1 cellular context compared by ENCODE assay signal in genomic region chr19:1478934-1479707, GRCh38.
TF ChIP-seq lines count a peak whose summit lies in the region.

C19orf25 (minus strand) TSS chr19:1479215; CDS start chr19:1478903, 312 bp downstream.

TF ChIP-seq in HepG2, 621 proteins besides CTCF, POLR2A, EP300 and RAD21 (continued from another document and continues in another):
- TF ChIP-seq CSRNP2 (CRISPR knock-in tag; conservative IDR thresholded peaks at IDR 0.05; ENCODE audit: low read depth) (no peak), PAXIP1 (CRISPR knock-in tag; conservative IDR thresholded peaks at IDR 0.05) (peak; percentile 50), BRD4 (CRISPR knock-in tag; IDR thresholded peaks at IDR 0.05) (no peak), ZNF264 (CRISPR knock-in tag; IDR thresholded peaks at IDR 0.05) (no peak), CBX2 (IDR thresholded peaks at IDR 0.05; ENCODE audit: low read depth, low read length) (no peak), CBX2 (CRISPR knock-in tag; IDR thresholded peaks at IDR 0.05; ENCODE audit: low read depth) (no peak), KAT7 (CRISPR knock-in tag; IDR thresholded peaks at IDR 0.05; ENCODE audit: borderline replicate concordance) (no peak), THYN1 (CRISPR knock-in tag; IDR thresholded peaks at IDR 0.05; ENCODE audit: borderline replicate concordance, low read depth) (no peak), NBN (conservative IDR thresholded peaks at IDR 0.05) (no peak), HNRNPLL (IDR thresholded peaks at IDR 0.05; ENCODE audit: low read depth, low read length, poor library complexity, severe bottlenecking) (peak; percentile 84), ZNF577 (CRISPR knock-in tag; IDR thresholded peaks at IDR 0.05; ENCODE audit: borderline replicate concordance, low read depth) (no peak), DNMT3B (CRISPR knock-in tag; conservative IDR thresholded peaks at IDR 0.05) (0 out of 2 replicates have a peak, but pooled peaks have one; percentile 28), SSRP1 (CRISPR knock-in tag; IDR thresholded peaks at IDR 0.05) (peak; percentile 64; the same call in 1 of the 2 replicates), AHR (CRISPR knock-in tag; IDR thresholded peaks at IDR 0.05) (no peak), ZSCAN31 (CRISPR knock-in tag; IDR thresholded peaks at IDR 0.05; ENCODE audit: low read depth) (peak; percentile 44; the same call in 1 of the 2 replicates), ISX (CRISPR knock-in tag; conservative IDR thresholded peaks at IDR 0.05) (no peak), KLF13 (CRISPR knock-in tag; IDR thresholded peaks at IDR 0.05) (0 out of 2 replicates have a peak, but pooled peaks have one; percentile 27), ZNF574 (CRISPR knock-in tag; IDR thresholded peaks at IDR 0.05) (peak; percentile 84), RNF2 (conservative IDR thresholded peaks at IDR 0.05; ENCODE audit: low read depth) (peak; percentile 81), RCOR2 (CRISPR knock-in tag; IDR thresholded peaks at IDR 0.05) (peak; percentile 96), ZGPAT (CRISPR knock-in tag; IDR thresholded peaks at IDR 0.05) (peak; percentile 76), ZNF550 (CRISPR knock-in tag; IDR thresholded peaks at IDR 0.05; ENCODE audit: borderline replicate concordance) (no peak), PRMT3 (CRISPR knock-in tag; IDR thresholded peaks at IDR 0.05; ENCODE audit: borderline replicate concordance, low read depth) (no peak), ZKSCAN1 (IDR thresholded peaks at IDR 0.05; ENCODE audit: low read length) (peak; percentile 91), ZSCAN21 (CRISPR knock-in tag; IDR thresholded peaks at IDR 0.05; ENCODE audit: borderline replicate concordance) (no peak), HDAC2 (CRISPR knock-in tag; IDR thresholded peaks at IDR 0.05) (peak; percentile 68), MYNN (CRISPR knock-in tag; IDR thresholded peaks at IDR 0.05; ENCODE audit: low read depth) (no peak), KLF6 (CRISPR knock-in tag; IDR thresholded peaks at IDR 0.05) (peak; percentile 34; the same call in 1 of the 2 replicates), ZNF569 (CRISPR knock-in tag; IDR thresholded peaks at IDR 0.05; ENCODE audit: borderline replicate concordance) (no peak), GATA4 (IDR thresholded peaks at IDR 0.05; ENCODE audit: borderline replicate concordance, low read depth) (no peak), ZNF652 (CRISPR knock-in tag; IDR thresholded peaks at IDR 0.05; ENCODE audit: borderline replicate concordance, low read depth) (peak; percentile 16; the same call in 1 of the 2 replicates), ZHX1 (CRISPR knock-in tag; IDR thresholded peaks at IDR 0.05; ENCODE audit: low read depth) (0 out of 2 replicates have a peak, but pooled peaks have one; percentile 46), ZIK1 (CRISPR knock-in tag; IDR thresholded peaks at IDR 0.05; ENCODE audit: borderline replicate concordance, low read depth) (no peak; the same call in 1 of the 2 replicates), BRCA1 (CRISPR knock-in tag; IDR thresholded peaks at IDR 0.05) (no peak), SPEN (CRISPR knock-in tag; IDR thresholded peaks at IDR 0.05; ENCODE audit: low read depth) (peak; percentile 74), ZNF749 (CRISPR knock-in tag; IDR thresholded peaks at IDR 0.05; ENCODE audit: borderline replicate concordance) (no peak), TFAP4 (IDR thresholded peaks at IDR 0.05; ENCODE audit: borderline replicate concordance, low read depth) (0 out of 2 replicates have a peak, but pooled peaks have one; percentile 2), PCBP2 (optimal IDR thresholded peaks at IDR 0.05; ENCODE audit: low read depth, low read length, poor library complexity, severe bottlenecking) (no peak), ATF7 (IDR thresholded peaks at IDR 0.05) (no peak), ATF7 (CRISPR knock-in tag; IDR thresholded peaks at IDR 0.05) (no peak), ZNF253 (CRISPR knock-in tag; IDR thresholded peaks at IDR 0.05; ENCODE audit: borderline replicate concordance) (no peak), ZNF557 (CRISPR knock-in tag; IDR thresholded peaks at IDR 0.05) (no peak), MAF1 (CRISPR knock-in tag; IDR thresholded peaks at IDR 0.05; ENCODE audit: borderline replicate concordance) (no peak), ATF1 (CRISPR knock-in tag; IDR thresholded peaks at IDR 0.05) (no peak), ZNF235 (CRISPR knock-in tag; IDR thresholded peaks at IDR 0.05; ENCODE audit: borderline replicate concordance) (no peak), AGO2 (optimal IDR thresholded peaks at IDR 0.05; ENCODE audit: low read depth, low read length) (no peak), ZFP36 (IDR thresholded peaks at IDR 0.05; ENCODE audit: borderline replicate concordance, low read depth, low read length, partially characterized antibody) (no peak), BCLAF1 (IDR thresholded peaks at IDR 0.05) (no peak), ATRX (CRISPR knock-in tag; IDR thresholded peaks at IDR 0.05; ENCODE audit: borderline replicate concordance) (no peak), ELK4 (CRISPR knock-in tag; IDR thresholded peaks at IDR 0.05; ENCODE audit: borderline replicate concordance) (no peak), ZNF224 (CRISPR knock-in tag; IDR thresholded peaks at IDR 0.05) (no peak), ZMAT3 (CRISPR knock-in tag; conservative IDR thresholded peaks at IDR 0.05) (peak; percentile 86)
